In the genomic region with DNA sequence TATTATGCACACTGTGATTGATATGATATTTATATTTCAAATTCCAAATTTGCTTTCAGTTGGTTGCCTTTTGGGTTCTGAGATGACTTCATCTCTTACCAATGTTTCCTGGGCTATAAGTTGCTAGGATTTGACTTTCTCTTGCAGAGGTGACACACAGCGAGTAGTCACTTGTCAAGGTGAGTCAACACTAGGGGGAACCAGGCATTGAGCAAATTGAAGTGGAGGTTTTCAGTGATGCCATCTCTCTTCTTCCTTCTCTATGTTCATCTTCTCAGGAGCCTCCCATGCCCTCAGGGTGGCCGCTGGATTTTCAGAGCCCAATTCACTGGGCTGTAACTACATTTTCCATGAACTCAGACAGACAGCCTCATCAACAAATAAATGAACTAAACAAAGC, we compare ENCODE assay signal across 13 cellular contexts. TPM values are rescaled to one million over a fixed set of nuclear protein-coding genes. Genes with fewer than 3 reads are reported as not detected.
DNase-seq lines count a peak whose midpoint lies in the region; ATAC-seq and TF ChIP-seq lines count a peak whose summit lies in the region.
"Had no signal": no experiment of that assay in that cellular context is flagged by ENCODE, and none has a peak within 500 bp of the region (broad histone marks: within the 10 kb centered on the region; RNA-seq: fewer than 3 reads in every experiment).

No MANE protein-coding gene starts in this region.

- peaks cover 29% of the 10 kb centered on the region for H3K4me1 Mint-ChIP-seq in GM23338

- H3K27me3 ChIP-seq in GM23338 (ENCODE audit: insufficient read depth) (peaks cover 18% of the 10 kb centered on the region), upper lobe of right lung (no peaks in the 10 kb centered on the region), left lung (no peaks in the 10 kb centered on the region)

- no peak overlapping the region for H3K4me3 ChIP-seq in GM23338
- H3K4me3 ChIP-seq in fibroblast of mammary gland (ENCODE audit: control insufficient read depth, low read depth, low read length): no peak overlapping the region
- H3K4me3 ChIP-seq in upper lobe of right lung: no peak overlapping the region
- no peak overlapping the region for H3K4me3 ChIP-seq in left lung
- H3K4me3 ChIP-seq: smooth muscle cell had no signal

- peak; percentile 68 for DNase-seq in DMS53 (lab: John Stamatoyannopoulos, UW)
- DNase-seq in GM23338 (ENCODE audit: low spot score): peak; percentile 50
- DNase-seq in fibroblast of mammary gland (ENCODE audit: low read depth): peak; percentile 59
- no peak for DNase-seq in upper lobe of right lung
- no peak for DNase-seq in NCI-H128 (lab: John Stamatoyannopoulos, UW; ENCODE audit: unreplicated experiment)
- DNase-seq in left lung: no peak
- DNase-seq: foreskin melanocyte, NCI-H2029 treated with DMSO at 0.1 percent for 48 hours, T-helper 17 cell had no signal

- no peaks in the 10 kb centered on the region for H3K9me3 Mint-ChIP-seq in GM23338

- no peaks in the 10 kb centered on the region for H3F3A ChIP-seq in GM23338 (replicated peaks; ENCODE audit: low read depth)

- peak; percentile 29; the same call in 2 of the 3 replicates for ATAC-seq in GM23338
- peak; percentile 39; the same call in 2 of the 3 replicates for ATAC-seq in SK-N-SH treated with all-trans-retinoic acid at 6 μM for 48 hours
- ATAC-seq in upper lobe of right lung: no peak
- no peak for ATAC-seq in HG03521 (IDR thresholded peaks at IDR 0.05; ENCODE audit: unreplicated experiment)
- ATAC-seq in left lung: no peak
- ATAC-seq: T-helper 17 cell had no signal

- no peak overlapping the region for H3K4me2 ChIP-seq in GM23338
- H3K4me2 ChIP-seq: smooth muscle cell had no signal

- no peak overlapping the region for H3K4me3 Mint-ChIP-seq in GM23338
- H3K4me3 Mint-ChIP-seq: T-helper 17 cell had no signal

- no peaks in the 10 kb centered on the region for H3K9me3 ChIP-seq in upper lobe of right lung
- H3K9me3 ChIP-seq in left lung: no peaks in the 10 kb centered on the region

- H3K79me2 ChIP-seq in GM23338 (replicated peaks; ENCODE audit: insufficient read depth): no peaks in the 10 kb centered on the region

- H4K20me1 ChIP-seq in GM23338 (replicated peaks; ENCODE audit: insufficient read depth): no peaks in the 10 kb centered on the region

- peaks cover 14% of the 10 kb centered on the region for H3K27me3 Mint-ChIP-seq in GM23338 (ENCODE audit: insufficient read depth, low read depth, poor library complexity)

- no peaks in the 10 kb centered on the region for H3K36me3 ChIP-seq in GM23338 (ENCODE audit: insufficient read depth)
- no peaks in the 10 kb centered on the region for H3K36me3 ChIP-seq in upper lobe of right lung
- H3K36me3 ChIP-seq in left lung: no peaks in the 10 kb centered on the region

- H3K9me2 ChIP-seq in GM23338 (ENCODE audit: insufficient read depth): no peaks in the 10 kb centered on the region

- H3K27ac Mint-ChIP-seq in GM23338: no peak overlapping the region
- H3K27ac Mint-ChIP-seq: T-helper 17 cell had no signal

- TF ChIP-seq CTCF in GM23338 (conservative IDR thresholded peaks at IDR 0.05; ENCODE audit: low read depth in 2 of 2): peak; percentile 33 to 59
- TF ChIP-seq CTCF in fibroblast of mammary gland (conservative IDR thresholded peaks at IDR 0.05; ENCODE audit: control insufficient read depth, insufficient read depth, low read depth, low read length): no peak
- no peak for TF ChIP-seq CTCF in upper lobe of right lung (IDR thresholded peaks at IDR 0.05)
- TF ChIP-seq CTCF in left lung (IDR thresholded peaks at IDR 0.05): no peak

- H3K4me1 ChIP-seq in GM23338 (ENCODE audit: insufficient read depth) (peaks cover 12% of the 10 kb centered on the region), upper lobe of right lung (peaks cover 10% of the 10 kb centered on the region), left lung (peaks cover 4 to 32% of the 10 kb centered on the region in 2 donors)

- no peak overlapping the region for H2AFZ ChIP-seq in GM23338

- no peak overlapping the region for H3K27ac ChIP-seq in GM23338 (ENCODE audit: low read depth)
- H3K27ac ChIP-seq in upper lobe of right lung: no peak overlapping the region
- H3K27ac ChIP-seq in left lung: no peak overlapping the region

- intact Hi-C loops in upper lobe of right lung (cut with DNase I): no loop called here
- intact Hi-C loops in left lung (cut with DNase I): no loop called here

- no peaks in the 10 kb centered on the region for H3K36me3 Mint-ChIP-seq in GM23338 (ENCODE audit: low read depth)

TF ChIP-seq in SK-N-SH treated with all-trans-retinoic acid at 6 μM for 48 hours, 23 proteins besides CTCF, POLR2A, EP300 and RAD21:
- TF ChIP-seq ZC3H10 (CRISPR knock-in tag; IDR thresholded peaks at IDR 0.05) (no peak), RARB (CRISPR knock-in tag; IDR thresholded peaks at IDR 0.05) (no peak), TCF4 (CRISPR knock-in tag; IDR thresholded peaks at IDR 0.05; ENCODE audit: borderline replicate concordance) (no peak), ARNTL (CRISPR knock-in tag; IDR thresholded peaks at IDR 0.05; ENCODE audit: borderline replicate concordance, low read depth) (no peak), PPARA (CRISPR knock-in tag; IDR thresholded peaks at IDR 0.05; ENCODE audit: borderline replicate concordance) (no peak), ZNF8 (CRISPR knock-in tag; IDR thresholded peaks at IDR 0.05) (no peak), ESRRG (CRISPR knock-in tag; IDR thresholded peaks at IDR 0.05) (no peak), ZFP30 (CRISPR knock-in tag; IDR thresholded peaks at IDR 0.05) (no peak), OSR1 (CRISPR knock-in tag; IDR thresholded peaks at IDR 0.05) (no peak)
- TF ChIP-seq, protein P1, sequence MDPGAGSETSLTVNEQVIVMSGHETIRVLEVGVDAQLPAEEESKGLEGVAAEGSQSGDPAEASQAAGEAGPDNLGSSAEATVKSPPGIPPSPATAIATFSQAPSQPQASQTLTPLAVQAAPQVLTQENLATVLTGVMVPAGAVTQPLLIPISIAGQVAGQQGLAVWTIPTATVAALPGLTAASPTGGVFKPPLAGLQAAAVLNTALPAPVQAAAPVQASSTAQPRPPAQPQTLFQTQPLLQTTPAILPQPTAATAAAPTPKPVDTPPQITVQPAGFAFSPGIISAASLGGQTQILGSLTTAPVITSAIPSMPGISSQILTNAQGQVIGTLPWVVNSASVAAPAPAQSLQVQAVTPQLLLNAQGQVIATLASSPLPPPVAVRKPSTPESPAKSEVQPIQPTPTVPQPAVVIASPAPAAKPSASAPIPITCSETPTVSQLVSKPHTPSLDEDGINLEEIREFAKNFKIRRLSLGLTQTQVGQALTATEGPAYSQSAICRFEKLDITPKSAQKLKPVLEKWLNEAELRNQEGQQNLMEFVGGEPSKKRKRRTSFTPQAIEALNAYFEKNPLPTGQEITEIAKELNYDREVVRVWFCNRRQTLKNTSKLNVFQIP (CRISPR knock-in tag; IDR thresholded peaks at IDR 0.05; ENCODE audit: borderline replicate concordance, low read depth): no peak
- TF ChIP-seq, protein P2, sequence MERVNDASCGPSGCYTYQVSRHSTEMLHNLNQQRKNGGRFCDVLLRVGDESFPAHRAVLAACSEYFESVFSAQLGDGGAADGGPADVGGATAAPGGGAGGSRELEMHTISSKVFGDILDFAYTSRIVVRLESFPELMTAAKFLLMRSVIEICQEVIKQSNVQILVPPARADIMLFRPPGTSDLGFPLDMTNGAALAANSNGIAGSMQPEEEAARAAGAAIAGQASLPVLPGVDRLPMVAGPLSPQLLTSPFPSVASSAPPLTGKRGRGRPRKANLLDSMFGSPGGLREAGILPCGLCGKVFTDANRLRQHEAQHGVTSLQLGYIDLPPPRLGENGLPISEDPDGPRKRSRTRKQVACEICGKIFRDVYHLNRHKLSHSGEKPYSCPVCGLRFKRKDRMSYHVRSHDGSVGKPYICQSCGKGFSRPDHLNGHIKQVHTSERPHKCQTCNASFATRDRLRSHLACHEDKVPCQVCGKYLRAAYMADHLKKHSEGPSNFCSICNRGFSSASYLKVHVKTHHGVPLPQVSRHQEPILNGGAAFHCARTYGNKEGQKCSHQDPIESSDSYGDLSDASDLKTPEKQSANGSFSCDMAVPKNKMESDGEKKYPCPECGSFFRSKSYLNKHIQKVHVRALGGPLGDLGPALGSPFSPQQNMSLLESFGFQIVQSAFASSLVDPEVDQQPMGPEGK (CRISPR knock-in tag; IDR thresholded peaks at IDR 0.05; ENCODE audit: borderline replicate concordance): no peak
- TF ChIP-seq, protein P3, sequence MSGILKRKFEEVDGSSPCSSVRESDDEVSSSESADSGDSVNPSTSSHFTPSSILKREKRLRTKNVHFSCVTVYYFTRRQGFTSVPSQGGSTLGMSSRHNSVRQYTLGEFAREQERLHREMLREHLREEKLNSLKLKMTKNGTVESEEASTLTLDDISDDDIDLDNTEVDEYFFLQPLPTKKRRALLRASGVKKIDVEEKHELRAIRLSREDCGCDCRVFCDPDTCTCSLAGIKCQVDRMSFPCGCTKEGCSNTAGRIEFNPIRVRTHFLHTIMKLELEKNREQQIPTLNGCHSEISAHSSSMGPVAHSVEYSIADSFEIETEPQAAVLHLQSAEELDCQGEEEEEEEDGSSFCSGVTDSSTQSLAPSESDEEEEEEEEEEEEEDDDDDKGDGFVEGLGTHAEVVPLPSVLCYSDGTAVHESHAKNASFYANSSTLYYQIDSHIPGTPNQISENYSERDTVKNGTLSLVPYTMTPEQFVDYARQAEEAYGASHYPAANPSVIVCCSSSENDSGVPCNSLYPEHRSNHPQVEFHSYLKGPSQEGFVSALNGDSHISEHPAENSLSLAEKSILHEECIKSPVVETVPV (CRISPR knock-in tag; IDR thresholded peaks at IDR 0.05): no peak
- TF ChIP-seq, protein P4, sequence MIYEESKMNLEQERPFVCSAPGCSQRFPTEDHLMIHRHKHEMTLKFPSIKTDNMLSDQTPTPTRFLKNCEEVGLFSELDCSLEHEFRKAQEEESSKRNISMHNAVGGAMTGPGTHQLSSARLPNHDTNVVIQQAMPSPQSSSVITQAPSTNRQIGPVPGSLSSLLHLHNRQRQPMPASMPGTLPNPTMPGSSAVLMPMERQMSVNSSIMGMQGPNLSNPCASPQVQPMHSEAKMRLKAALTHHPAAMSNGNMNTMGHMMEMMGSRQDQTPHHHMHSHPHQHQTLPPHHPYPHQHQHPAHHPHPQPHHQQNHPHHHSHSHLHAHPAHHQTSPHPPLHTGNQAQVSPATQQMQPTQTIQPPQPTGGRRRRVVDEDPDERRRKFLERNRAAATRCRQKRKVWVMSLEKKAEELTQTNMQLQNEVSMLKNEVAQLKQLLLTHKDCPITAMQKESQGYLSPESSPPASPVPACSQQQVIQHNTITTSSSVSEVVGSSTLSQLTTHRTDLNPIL (CRISPR knock-in tag; IDR thresholded peaks at IDR 0.05; ENCODE audit: low read depth): no peak
TF ChIP-seq in SK-N-SH treated with all-trans-retinoic acid at 6 μM for 48 hours: peak in this region for 0.

RNA-seq across cellular contexts. Expression of a gene that starts 6.0 kb away (rescaled TPM):
- total RNA-seq in GM23338 (2014; rRNA removed; shearing (Covaris generic)): 54.7 and 57.8 TPM in 2 replicates
- 6.2 and 6.3 TPM in 2 replicates for polyA plus RNA-seq in GM23338 (2016; fragmentation: Nextera tagmentation; extraction: Ambion mirVana)
- 75.3 TPM for total RNA-seq in upper lobe of right lung
- total RNA-seq in left lung: 100 to 1,000 TPM in 1 of 2 donors, 10 to 100 TPM in 1; 74.4 to 124 TPM

RNA-seq across cellular contexts. Expression of a gene that starts 38.9 kb away (rescaled TPM):
- total RNA-seq in GM23338 (2014; rRNA removed; shearing (Covaris generic)): not detected in 2 replicates
- polyA plus RNA-seq in GM23338 (2016; fragmentation: Nextera tagmentation; extraction: Ambion mirVana): not detected in 2 replicates
- not detected for total RNA-seq in upper lobe of right lung
- total RNA-seq in left lung: not detected
- total RNA-seq: smooth muscle cell, subcutaneous adipose tissue, T-helper 17 cell had no signal
- polyA plus RNA-seq: smooth muscle cell had no signal

Comparison
In these comparisons a context has a peak if more than half of its experiments do, and no peak if none do; other contexts are left out.
1. DNase-seq: peak in DMS53 (single experiment), GM23338 (single experiment) and fibroblast of mammary gland (single experiment); none in upper lobe of right lung (single experiment), NCI-H128 (single experiment) and left lung (0 of 2).
2. ATAC-seq: peak in GM23338 (single experiment) and SK-N-SH treated with all-trans-retinoic acid at 6 μM for 48 hours (single experiment); none in upper lobe of right lung (single experiment), HG03521 (single experiment) and left lung (single experiment).
3. CTCF ChIP-seq: peak in GM23338 (2 of 2); none in fibroblast of mammary gland (single experiment), upper lobe of right lung (single experiment) and left lung (0 of 2).